Comparison of ENCODE assay signal across 10 cellular contexts in genomic region chr20:10453241-10453640, GRCh38. TPM values are rescaled to one million over a fixed set of nuclear protein-coding genes. Genes with fewer than 3 reads are reported as not detected.
DNase-seq lines count a peak whose midpoint lies in the region; ATAC-seq, FAIRE-seq and TF ChIP-seq lines count a peak whose summit lies in the region.
"Had no signal": no experiment of that assay in that cellular context is flagged by ENCODE, and none has a peak within 500 bp of the region (broad histone marks: within the 10 kb centered on the region; RNA-seq: fewer than 3 reads in every experiment).

No MANE protein-coding gene starts in this region.

- peak; percentile 86 for FAIRE-seq in GM12891 (lab: Jason Lieb, UNC)
- FAIRE-seq: bronchial epithelial cell, pancreas had no signal

- H3K4me3 Mint-ChIP-seq in osteocyte (ENCODE audit: unreplicated experiment): no peak overlapping the region

- H3K27ac Mint-ChIP-seq in osteocyte (ENCODE audit: unreplicated experiment): no peak overlapping the region

- DNase-seq in GM12891 (ENCODE audit: insufficient read length, low spot score) (no peak), osteocyte (ENCODE audit: extremely low spot score, unreplicated experiment) (no peak), DMS153 treated with DMSO at 0.1 percent for 48 hours (lab: John Stamatoyannopoulos, UW; ENCODE audit: unreplicated experiment) (no peak), superior temporal gyrus (ENCODE audit: extremely low spot score) (no peak), midbrain (lab: John Stamatoyannopoulos, UW) (no peak)
- DNase-seq in activated CD4-positive, alpha-beta T cell treated with anti-CD3 and anti-CD28 coated beads, Interleukin-2, amount 50 U/mL, for 1 hour: peak; percentile 10
- DNase-seq: pancreas had no signal

- peaks cover 2% of the 10 kb centered on the region for H3K36me3 Mint-ChIP-seq in osteocyte (ENCODE audit: unreplicated experiment)

- no peak for TF ChIP-seq CTCF in osteocyte (IDR thresholded peaks at IDR 0.05)

- ATAC-seq in GM21423 (IDR thresholded peaks at IDR 0.05; ENCODE audit: unreplicated experiment) (peak; percentile 98), HG03571 (IDR thresholded peaks at IDR 0.05; ENCODE audit: unreplicated experiment) (peak; percentile 93)

- no peaks in the 10 kb centered on the region for H3K27me3 Mint-ChIP-seq in osteocyte (ENCODE audit: unreplicated experiment)

- TF ChIP-seq POLR2A in GM12891 (IDR thresholded peaks at IDR 0.05; ENCODE audit: low read depth, low read length): no peak

- peaks cover 8% of the 10 kb centered on the region for H3K9me3 Mint-ChIP-seq in osteocyte (ENCODE audit: unreplicated experiment)

- H3K4me1 Mint-ChIP-seq in osteocyte (ENCODE audit: unreplicated experiment): peaks cover 1% of the 10 kb centered on the region

TF ChIP-seq in GM12891, 5 proteins besides CTCF, POLR2A, EP300 and RAD21:
- TF ChIP-seq TAF1 (IDR thresholded peaks at IDR 0.05; ENCODE audit: low read depth, low read length): no peak
- no peak for TF ChIP-seq POLR2AphosphoS5 (IDR thresholded peaks at IDR 0.05; ENCODE audit: low read depth, low read length)
- no peak for TF ChIP-seq POU2F2 (IDR thresholded peaks at IDR 0.05; ENCODE audit: low read depth, low read length)
- no peak for TF ChIP-seq PAX5 (IDR thresholded peaks at IDR 0.05; ENCODE audit: insufficient read depth, low read length, severe bottlenecking)
- peak; percentile 57 for TF ChIP-seq SPI1 (IDR thresholded peaks at IDR 0.05; ENCODE audit: low read depth, low read length)

RNA-seq across cellular contexts. Expression of gene SLX4IP, which starts 18.1 kb away (rescaled TPM):
- 1.8 TPM for polyA plus RNA-seq in GM12891 (2012; ENCODE audit: low read depth, missing spikeins)
- 5.4 and 6.0 TPM in 2 replicates for total RNA-seq in osteocyte

RNA-seq across cellular contexts. Expression of gene MKKS, which starts 19.2 kb away (rescaled TPM):
- polyA plus RNA-seq in GM12891 (2012; ENCODE audit: low read depth, missing spikeins): 3.1 TPM
- total RNA-seq in osteocyte: 13.0 and 14.7 TPM in 2 replicates
